1 cellular context compared by ENCODE assay signal in genomic region chr1:209199371-209199770, GRCh38.
TF ChIP-seq lines count a peak whose summit lies in the region.

No MANE protein-coding gene starts in this region.

TF ChIP-seq in GM23338, 12 proteins besides CTCF, POLR2A, EP300 and RAD21 (continued from another document):
- no peak for TF ChIP-seq NANOG (IDR thresholded peaks at IDR 0.05; ENCODE audit: borderline replicate concordance)
- no peak for TF ChIP-seq JUNB (IDR thresholded peaks at IDR 0.05; ENCODE audit: unreplicated experiment)
- TF ChIP-seq ETS1 (IDR thresholded peaks at IDR 0.05): no peak
- TF ChIP-seq REST (IDR thresholded peaks at IDR 0.05; ENCODE audit: unreplicated experiment): no peak
- no peak for TF ChIP-seq POLR2AphosphoS5 (IDR thresholded peaks at IDR 0.05; ENCODE audit: low read depth)
- TF ChIP-seq CREB1 (CRISPR knock-in tag; IDR thresholded peaks at IDR 0.05; ENCODE audit: low read depth): no peak
- no peak for TF ChIP-seq EZH2 (IDR thresholded peaks at IDR 0.05; ENCODE audit: low read depth, unreplicated experiment)
- TF ChIP-seq STAT1 (IDR thresholded peaks at IDR 0.05; ENCODE audit: unreplicated experiment): no peak
- TF ChIP-seq ZNF331 (CRISPR knock-in tag; IDR thresholded peaks at IDR 0.05; ENCODE audit: low read depth): no peak
